Comparison of ENCODE assay signal across 1 cellular context in the genomic region with DNA sequence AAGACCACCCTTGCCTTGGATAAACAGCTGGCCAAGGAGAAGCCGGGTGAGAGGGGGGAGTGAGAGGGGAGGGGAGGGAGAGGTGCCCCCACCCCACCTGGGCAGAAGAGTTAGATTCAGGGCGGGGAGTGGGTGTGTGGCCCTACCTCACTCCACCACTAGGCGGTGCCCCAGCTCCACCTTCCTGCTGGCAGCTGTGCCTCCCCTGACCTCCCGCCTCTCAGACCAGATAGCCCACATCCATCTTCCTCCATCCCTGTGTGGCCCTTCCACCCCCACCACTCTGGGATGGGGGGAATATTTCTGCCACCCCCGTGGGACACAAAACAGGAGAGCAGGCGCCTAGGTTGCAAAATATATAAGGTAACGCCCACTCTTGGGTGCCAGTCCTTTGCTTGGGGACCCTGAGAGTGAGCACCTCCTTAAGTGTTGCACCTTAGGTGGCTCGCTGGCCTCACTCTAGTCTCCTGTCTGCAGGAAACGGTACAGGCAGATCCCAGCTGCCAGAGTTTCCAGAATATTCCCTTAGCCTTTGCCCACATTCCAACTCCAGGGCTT.
TF ChIP-seq lines count a peak whose summit lies in the region.

No MANE protein-coding gene starts in this region.

TF ChIP-seq in GM23338, 12 proteins besides CTCF, POLR2A, EP300 and RAD21 (continued from another document):
- TF ChIP-seq, protein P1, sequence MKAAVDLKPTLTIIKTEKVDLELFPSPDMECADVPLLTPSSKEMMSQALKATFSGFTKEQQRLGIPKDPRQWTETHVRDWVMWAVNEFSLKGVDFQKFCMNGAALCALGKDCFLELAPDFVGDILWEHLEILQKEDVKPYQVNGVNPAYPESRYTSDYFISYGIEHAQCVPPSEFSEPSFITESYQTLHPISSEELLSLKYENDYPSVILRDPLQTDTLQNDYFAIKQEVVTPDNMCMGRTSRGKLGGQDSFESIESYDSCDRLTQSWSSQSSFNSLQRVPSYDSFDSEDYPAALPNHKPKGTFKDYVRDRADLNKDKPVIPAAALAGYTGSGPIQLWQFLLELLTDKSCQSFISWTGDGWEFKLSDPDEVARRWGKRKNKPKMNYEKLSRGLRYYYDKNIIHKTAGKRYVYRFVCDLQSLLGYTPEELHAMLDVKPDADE (IDR thresholded peaks at IDR 0.05): no peak
- TF ChIP-seq NANOG (IDR thresholded peaks at IDR 0.05; ENCODE audit: borderline replicate concordance): no peak
- TF ChIP-seq, protein P2, sequence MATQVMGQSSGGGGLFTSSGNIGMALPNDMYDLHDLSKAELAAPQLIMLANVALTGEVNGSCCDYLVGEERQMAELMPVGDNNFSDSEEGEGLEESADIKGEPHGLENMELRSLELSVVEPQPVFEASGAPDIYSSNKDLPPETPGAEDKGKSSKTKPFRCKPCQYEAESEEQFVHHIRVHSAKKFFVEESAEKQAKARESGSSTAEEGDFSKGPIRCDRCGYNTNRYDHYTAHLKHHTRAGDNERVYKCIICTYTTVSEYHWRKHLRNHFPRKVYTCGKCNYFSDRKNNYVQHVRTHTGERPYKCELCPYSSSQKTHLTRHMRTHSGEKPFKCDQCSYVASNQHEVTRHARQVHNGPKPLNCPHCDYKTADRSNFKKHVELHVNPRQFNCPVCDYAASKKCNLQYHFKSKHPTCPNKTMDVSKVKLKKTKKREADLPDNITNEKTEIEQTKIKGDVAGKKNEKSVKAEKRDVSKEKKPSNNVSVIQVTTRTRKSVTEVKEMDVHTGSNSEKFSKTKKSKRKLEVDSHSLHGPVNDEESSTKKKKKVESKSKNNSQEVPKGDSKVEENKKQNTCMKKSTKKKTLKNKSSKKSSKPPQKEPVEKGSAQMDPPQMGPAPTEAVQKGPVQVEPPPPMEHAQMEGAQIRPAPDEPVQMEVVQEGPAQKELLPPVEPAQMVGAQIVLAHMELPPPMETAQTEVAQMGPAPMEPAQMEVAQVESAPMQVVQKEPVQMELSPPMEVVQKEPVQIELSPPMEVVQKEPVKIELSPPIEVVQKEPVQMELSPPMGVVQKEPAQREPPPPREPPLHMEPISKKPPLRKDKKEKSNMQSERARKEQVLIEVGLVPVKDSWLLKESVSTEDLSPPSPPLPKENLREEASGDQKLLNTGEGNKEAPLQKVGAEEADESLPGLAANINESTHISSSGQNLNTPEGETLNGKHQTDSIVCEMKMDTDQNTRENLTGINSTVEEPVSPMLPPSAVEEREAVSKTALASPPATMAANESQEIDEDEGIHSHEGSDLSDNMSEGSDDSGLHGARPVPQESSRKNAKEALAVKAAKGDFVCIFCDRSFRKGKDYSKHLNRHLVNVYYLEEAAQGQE (IDR thresholded peaks at IDR 0.05; ENCODE audit: unreplicated experiment): no peak
- TF ChIP-seq STAT1 (IDR thresholded peaks at IDR 0.05; ENCODE audit: unreplicated experiment): no peak
- TF ChIP-seq CREB1 (CRISPR knock-in tag; IDR thresholded peaks at IDR 0.05; ENCODE audit: low read depth): no peak
